ENCODE assay signal across 25 cellular contexts in the genomic region with DNA sequence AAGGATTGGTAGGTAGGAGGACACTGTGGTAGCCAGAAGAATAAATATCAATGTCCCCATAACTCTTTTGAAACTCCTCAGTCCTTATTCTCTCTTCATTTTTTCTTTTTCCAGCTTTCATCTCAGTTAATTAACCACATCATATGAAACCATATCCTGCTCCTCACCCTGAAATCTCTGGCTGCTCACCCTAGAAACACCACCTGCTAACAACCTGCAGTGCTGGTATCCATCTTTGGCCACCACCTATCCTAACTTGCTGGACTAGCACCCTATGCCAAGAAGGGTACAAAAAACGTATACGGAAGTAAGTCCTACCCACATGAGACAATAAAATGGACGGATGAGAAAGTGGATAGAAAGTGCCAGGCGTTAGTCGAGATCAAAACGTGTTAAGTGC.
"Had no signal": no experiment of that assay in that cellular context is flagged by ENCODE, and none has a peak within 500 bp of the region (broad histone marks: within the 10 kb centered on the region; RNA-seq: fewer than 3 reads in every experiment).

No MANE protein-coding gene starts in this region.

- DNase-seq: colonic mucosa; cortex of kidney; effector CD8-positive, alpha-beta T cell; effector memory CD8-positive, alpha-beta T cell; endodermal cell; erythroblast; esophagus squamous epithelium; foreskin fibroblast; foreskin melanocyte; gastrocnemius medialis; glutamatergic neuron; head of caudate nucleus; heart right ventricle; hippocampal formation; left cardiac atrium; left lung; left ventricle myocardium superior; lower lobe of right lung; mesenchymal stem cell; mucosa of descending colon; naive B cell had no signal

- ATAC-seq: effector memory CD8-positive, alpha-beta T cell; esophagus mucosa; gastrocnemius medialis; heart right ventricle; left cardiac atrium; left lung; left ventricle myocardium superior; lower lobe of right lung; mucosa of descending colon had no signal

- H3K9me3 Mint-ChIP-seq: dendritic cell treated with granulocyte-macrophage colony-stimulating factor and Interleukin-4, amounts not matched to agents 40 ng/mL and 50 ng/mL, for 4 days; effector memory CD8-positive, alpha-beta T cell; endodermal cell; mesothelial cell of epicardium; naive B cell had no signal

- H3K27me3 Mint-ChIP-seq: dendritic cell treated with granulocyte-macrophage colony-stimulating factor and Interleukin-4, amounts not matched to agents 40 ng/mL and 50 ng/mL, for 4 days had no signal

- H3K27me3 ChIP-seq: colonic mucosa, esophagus squamous epithelium, gastrocnemius medialis, heart right ventricle, left lung had no signal

- H3K4me1 Mint-ChIP-seq: endodermal cell, mesothelial cell of epicardium, naive B cell had no signal

- H3K27ac Mint-ChIP-seq: dendritic cell treated with granulocyte-macrophage colony-stimulating factor and Interleukin-4, amounts not matched to agents 40 ng/mL and 50 ng/mL, for 4 days; effector memory CD8-positive, alpha-beta T cell; endodermal cell; mesothelial cell of epicardium; naive B cell had no signal

- H3K36me3 ChIP-seq: colonic mucosa, esophagus squamous epithelium, gastrocnemius medialis, heart right ventricle, left lung, lower lobe of right lung had no signal

- H3K27ac ChIP-seq: colonic mucosa, epithelial cell of prostate, esophagus squamous epithelium, gastrocnemius medialis, heart right ventricle, left lung, lower lobe of right lung had no signal

- H3K4me3 ChIP-seq: colonic mucosa, esophagus squamous epithelium, gastrocnemius medialis, heart right ventricle, left lung, lower lobe of right lung, mucosa of descending colon had no signal

- H3K9me3 ChIP-seq: colonic mucosa, esophagus squamous epithelium, gastrocnemius medialis, heart right ventricle, left lung, lower lobe of right lung, mucosa of descending colon had no signal

- H3K36me3 Mint-ChIP-seq: mesothelial cell of epicardium, naive B cell had no signal

- H3K4me1 ChIP-seq: colonic mucosa, gastrocnemius medialis, lower lobe of right lung had no signal

- H3K4me3 Mint-ChIP-seq: dendritic cell treated with granulocyte-macrophage colony-stimulating factor and Interleukin-4, amounts not matched to agents 40 ng/mL and 50 ng/mL, for 4 days; effector memory CD8-positive, alpha-beta T cell; endodermal cell; mesothelial cell of epicardium; naive B cell had no signal
